In genomic region chr7:30303312-30304039, GRCh38 we compare ENCODE assay signal across 17 cellular contexts. TPM values are rescaled to one million over a fixed set of nuclear protein-coding genes. Genes with fewer than 3 reads are reported as not detected.
DNase-seq lines count a peak whose midpoint lies in the region; ATAC-seq and TF ChIP-seq lines count a peak whose summit lies in the region.
"Had no signal": no experiment of that assay in that cellular context is flagged by ENCODE, and none has a peak within 500 bp of the region (broad histone marks: within the 10 kb centered on the region; RNA-seq: fewer than 3 reads in every experiment).

No MANE protein-coding gene starts in this region.

- H2AFZ ChIP-seq in H9 (ENCODE audit: low read length) = no peak overlapping the region

- H2BK15ac ChIP-seq in H9 (ENCODE audit: low read depth, low read length) = no peak overlapping the region

- H3K23ac ChIP-seq in H9 (ENCODE audit: insufficient read length, low read depth, low read length) = no peak overlapping the region

- H3K4me1 Mint-ChIP-seq in H9 = peaks cover 25 to 47% of the 10 kb centered on the region in 2 experiments
- peaks cover 70 to 78% (median 70%) of the 10 kb centered on the region in 3 donors for H3K4me1 Mint-ChIP-seq in T-cell

- H3K4me3 Mint-ChIP-seq in H9 (no peak overlapping the region), T-cell (no peak overlapping the region)
- H3K4me3 Mint-ChIP-seq: activated naive CD8-positive, alpha-beta T cell treated with anti-CD3 and anti-CD28 coated beads, Interleukin-2, amount 50 U/mL, for 24 hours; endodermal cell; T-helper 2 cell treated with Interferon-gamma antibody and Interleukin-4, amounts not matched to agents 5 μg/mL and 100 μg/mL, for 36 hours had no signal

- no peak overlapping the region for H3K56ac ChIP-seq in H9 (ENCODE audit: insufficient read length, low read depth, low read length)

- H3K27me3 Mint-ChIP-seq in H9 (ENCODE audit: low read depth) = no peaks in the 10 kb centered on the region
- H3K27me3 Mint-ChIP-seq in T-cell = no peaks in the 10 kb centered on the region
- H3K27me3 Mint-ChIP-seq: activated naive CD8-positive, alpha-beta T cell treated with anti-CD3 and anti-CD28 coated beads, Interleukin-2, amount 50 U/mL, for 24 hours; naive B cell had no signal

- WGBS in H9 (ENCODE audit: extremely low coverage, insufficient read length, low lambda C conversion rate) = no CpG with 5 or more reads among the region's 1 CpG

- H3K36me3 Mint-ChIP-seq in H9 (ENCODE audit: insufficient read depth in 1 of 3, low read depth in 3 of 3) = 0 out of 7 replicates have a peak, but pooled peaks cover 0 to 3% (median 0%) of the 10 kb centered on the region in 3 experiments
- H3K36me3 Mint-ChIP-seq in T-cell = peaks cover 3% of the 10 kb centered on the region
- H3K36me3 Mint-ChIP-seq: naive B cell had no signal

- H4K5ac ChIP-seq in H9 (ENCODE audit: insufficient read length, low read depth, low read length) = no peak overlapping the region

- no peak overlapping the region for H2BK5ac ChIP-seq in H9 (ENCODE audit: insufficient read length, low read length)

- H3K9me3 ChIP-seq in H9 (ENCODE audit: control insufficient read depth, low read depth, low read length) = no peaks in the 10 kb centered on the region
- H3K9me3 ChIP-seq: psoas muscle had no signal

- no peaks in the 10 kb centered on the region for H3K79me2 ChIP-seq in H9 (ENCODE audit: insufficient read depth, low read length)

- POLR2A ChIA-PET in T-cell (lab: Charles Lee) = interaction anchor here in 1 of 2 donors (0.6 kb wide), 1 partner anchor 19 kb away, joined by 4 read pairs; no protein-coding TSS in a partner anchor

- no peaks in the 10 kb centered on the region for H3K27me3 ChIP-seq in H9 (ENCODE audit: insufficient read depth, low read length)

- H4K8ac ChIP-seq in H9 (replicated peaks; ENCODE audit: insufficient read length, low read depth, low read length) = no peak overlapping the region

- H3K4me1 ChIP-seq in H9 (ENCODE audit: insufficient read depth, low read length) = no peaks in the 10 kb centered on the region

- no peak overlapping the region for H3K27ac ChIP-seq in H9 (ENCODE audit: insufficient read length, low read depth, low read length)
- H3K27ac ChIP-seq: psoas muscle had no signal

- H3K27ac Mint-ChIP-seq in H9 (no peak overlapping the region), T-cell (no peak overlapping the region)
- H3K27ac Mint-ChIP-seq: activated naive CD8-positive, alpha-beta T cell treated with anti-CD3 and anti-CD28 coated beads, Interleukin-2, amount 50 U/mL, for 24 hours; endodermal cell; T-helper 2 cell treated with Interferon-gamma antibody and Interleukin-4, amounts not matched to agents 5 μg/mL and 100 μg/mL, for 36 hours had no signal

- no peak overlapping the region for H3T11ph ChIP-seq in H9 (ENCODE audit: low read length)

- H4K20me1 ChIP-seq in H9 (ENCODE audit: control insufficient read depth, insufficient read depth, insufficient read length) = no peaks in the 10 kb centered on the region

- H2BK12ac ChIP-seq in H9 (ENCODE audit: insufficient read length, low read depth, low read length) = no peak overlapping the region

- H3K18ac ChIP-seq in H9 (ENCODE audit: insufficient read length, low read depth, low read length) = no peak overlapping the region

- H4K91ac ChIP-seq in H9 (ENCODE audit: insufficient read length, low read depth, low read length) = no peak overlapping the region

- intact Hi-C loops in left ventricle myocardium superior (cut with micrococcal nuclease) = no loop called here

- H3K9me3 Mint-ChIP-seq in H9 (no peaks in the 10 kb centered on the region), T-cell (no peaks in the 10 kb centered on the region)
- H3K9me3 Mint-ChIP-seq: activated naive CD8-positive, alpha-beta T cell treated with anti-CD3 and anti-CD28 coated beads, Interleukin-2, amount 50 U/mL, for 24 hours; endodermal cell; naive B cell; T-helper 2 cell treated with Interferon-gamma antibody and Interleukin-4, amounts not matched to agents 5 μg/mL and 100 μg/mL, for 36 hours had no signal

- H3K14ac ChIP-seq in H9 (ENCODE audit: insufficient read depth, low read length) = no peak overlapping the region

- no peak overlapping the region for H2BK120ac ChIP-seq in H9 (ENCODE audit: low read depth, low read length, poor library complexity, severe bottlenecking)

- CTCF ChIA-PET in T-cell (lab: Charles Lee) = interaction anchor here in 1 of 2 donors (0.6 to 0.9 kb wide), 2 partner anchors 22 to 155 kb away, joined by 3 to 4 read pairs; no protein-coding TSS in a partner anchor

- no peak overlapping the region for H2BK20ac ChIP-seq in H9 (ENCODE audit: low read depth, low read length, poor library complexity, severe bottlenecking)

- ATAC-seq in GM18499 (IDR thresholded peaks at IDR 0.05; ENCODE audit: insufficient read depth, unreplicated experiment) (peak; percentile 50), GM19438 (IDR thresholded peaks at IDR 0.05; ENCODE audit: low read depth, unreplicated experiment) (peak; percentile 61), HG02678 (IDR thresholded peaks at IDR 0.05; ENCODE audit: unreplicated experiment) (peak; percentile 80), HG03521 (IDR thresholded peaks at IDR 0.05; ENCODE audit: unreplicated experiment) (peak; percentile 65), left ventricle myocardium superior (no peak), T-cell (replicated peaks in 1 of 4) (no peak)
- ATAC-seq: activated naive CD8-positive, alpha-beta T cell treated with anti-CD3 and anti-CD28 coated beads, Interleukin-2, amount 50 U/mL, for 24 hours had no signal

- no peak overlapping the region for H3K4ac ChIP-seq in H9 (ENCODE audit: low read depth, low read length)

- no peak overlapping the region for H3K9ac ChIP-seq in H9 (ENCODE audit: extremely low read depth, insufficient read length, low read length)

- H3K4me2 ChIP-seq in H9 (ENCODE audit: insufficient read depth, insufficient read length, low read length) = no peak overlapping the region

- no peak overlapping the region for H2AK5ac ChIP-seq in H9 (ENCODE audit: insufficient read length, low read length)

- no peak for TF ChIP-seq CTCF in H9 (conservative IDR thresholded peaks at IDR 0.05)

- DNase-seq in H9 (no peak), left ventricle myocardium superior (no peak), T-cell (no peak), pons (ENCODE audit: low spot score) (no peak)
- DNase-seq: activated CD4-positive, alpha-beta T cell treated with anti-CD3 and anti-CD28 coated beads for 48 hours; activated naive CD8-positive, alpha-beta T cell treated with anti-CD3 and anti-CD28 coated beads, Interleukin-2, amount 50 U/mL, for 24 hours; central memory CD4-positive, alpha-beta T cell; DMS153; endodermal cell; naive B cell; NCI-H187; psoas muscle had no signal

- H3K79me1 ChIP-seq in H9 (ENCODE audit: insufficient read depth, low read depth, low read length, poor library complexity, severe bottlenecking) = peaks cover 2% of the 10 kb centered on the region

- no peaks in the 10 kb centered on the region for H3K23me2 ChIP-seq in H9 (ENCODE audit: insufficient read length, low read depth, low read length, poor library complexity, severe bottlenecking)

RNA-seq across cellular contexts. Expression of gene ZNRF2, which starts 19.1 kb away (rescaled TPM):
- total RNA-seq in H9 (2021) (16.5 and 17.1 TPM in 2 replicates), left ventricle myocardium superior (8.6 TPM), T-cell (10 to 100 TPM; 22.4 to 38.4 (median 30.8) TPM)

Comparison
In these comparisons a context has a peak if more than half of its experiments do, and no peak if none do; other contexts are left out.
1. ATAC-seq: peak in GM18499 (single experiment), GM19438 (single experiment), HG02678 (single experiment) and HG03521 (single experiment); none in left ventricle myocardium superior (single experiment) and T-cell (0 of 4).